In the genomic region with DNA sequence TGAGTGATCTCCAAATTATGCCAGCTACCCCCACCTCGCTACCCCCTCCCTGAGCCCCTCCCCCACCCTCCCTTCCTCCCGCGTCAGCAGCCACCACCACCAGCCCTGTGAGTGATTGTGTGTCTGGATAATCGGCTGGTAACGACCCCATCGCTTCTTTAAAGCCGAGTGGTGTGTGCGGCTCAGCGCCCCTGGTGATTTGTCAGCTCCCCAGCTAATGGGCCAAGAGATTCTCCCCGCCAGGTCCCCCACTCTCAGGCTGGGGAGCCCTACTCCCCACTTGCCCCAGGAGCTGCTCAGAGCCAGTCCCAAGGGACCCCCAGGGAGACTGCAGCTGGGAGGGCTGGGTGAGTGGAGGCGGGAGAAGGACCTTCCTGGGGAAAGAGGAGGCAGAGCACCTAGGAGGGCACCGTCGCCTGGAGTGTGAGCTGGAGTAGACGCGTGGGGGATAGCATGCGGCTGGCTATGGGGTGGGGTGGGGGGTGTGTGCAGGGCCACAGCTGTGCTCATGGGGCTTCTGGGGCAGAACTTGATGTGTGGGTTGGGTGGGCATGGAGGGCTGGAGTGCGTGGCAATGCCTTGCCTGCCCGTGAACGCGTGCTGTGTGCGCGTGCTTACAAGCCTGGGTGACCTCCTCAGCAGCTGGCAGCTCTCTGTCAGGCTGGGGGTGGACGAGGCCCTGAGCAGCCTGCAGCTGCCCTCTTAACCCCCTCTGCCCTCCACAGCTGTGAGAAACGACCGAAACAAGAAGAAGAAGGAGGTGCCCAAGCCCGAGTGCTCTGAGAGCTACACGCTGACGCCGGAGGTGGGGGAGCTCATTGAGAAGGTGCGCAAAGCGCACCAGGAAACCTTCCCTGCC, we compare ENCODE assay signal across 12 cellular contexts. TPM values are rescaled to one million over a fixed set of nuclear protein-coding genes. Genes with fewer than 3 reads are reported as not detected.
DNase-seq lines count a peak whose midpoint lies in the region; ATAC-seq, FAIRE-seq and TF ChIP-seq lines count a peak whose summit lies in the region.
"Had no signal": no experiment of that assay in that cellular context is flagged by ENCODE, and none has a peak within 500 bp of the region (broad histone marks: within the 10 kb centered on the region; RNA-seq: fewer than 3 reads in every experiment).

No MANE protein-coding gene starts in this region.

- POLR2A ChIA-PET in CD4-positive, alpha-beta T cell (lab: Charles Lee) = interaction anchor here (1.1 to 1.8 kb wide), 3 partner anchors 34 to 47 kb away, joined by 3 to 7 read pairs (median 4); no protein-coding TSS in a partner anchor
- POLR2A ChIA-PET in GM12878 (lab: Charles Lee) = interaction anchor here (1.0 kb wide), 1 partner anchor 44 kb away, joined by 3 read pairs; no protein-coding TSS in a partner anchor

- H3K36me3 ChIP-seq in GM12878 (ENCODE audit: control insufficient read depth in 2 of 2, insufficient read depth in 2 of 2, low read length in 1 of 2) = peaks cover 18 to 56% of the 10 kb centered on the region in 2 experiments
- H3K36me3 ChIP-seq in neural cell (ENCODE audit: insufficient read depth, low read length) = no peaks in the 10 kb centered on the region

- H3K79me2 ChIP-seq in GM12878 (ENCODE audit: control insufficient read depth, insufficient read depth, low read length) (peaks cover 7% of the 10 kb centered on the region), neural cell (replicated peaks; ENCODE audit: insufficient read depth, low read length) (peaks cover 16% of the 10 kb centered on the region)

- H4K20me1 ChIP-seq in GM12878 (ENCODE audit: control insufficient read depth, insufficient read depth) = no peaks in the 10 kb centered on the region
- no peaks in the 10 kb centered on the region for H4K20me1 ChIP-seq in neural cell (ENCODE audit: insufficient read depth)

- CTCF ChIA-PET in CD4-positive, alpha-beta T cell (lab: Charles Lee) = interaction anchor here (1.4 to 6.1 kb wide), 2 partner anchors 37 to 48 kb away, joined by 4 to 62 read pairs; no protein-coding TSS in a partner anchor
- CTCF ChIA-PET in GM12878 (lab: Yijun Ruan, JAX) = interaction anchor here (0.8 to 9.1 kb wide), 5 partner anchors 9 to 59 kb away, joined by 3 to 311 read pairs (median 5); partner anchors contain the start of gene RARA

- SMC1A ChIA-PET in GM12878 (lab: Charles Lee; ENCODE audit: uncharacterized antibody, unreplicated experiment) = interaction anchor here (5.3 kb wide), 1 partner anchor 48 kb away, joined by 142 read pairs; no protein-coding TSS in a partner anchor

- no peaks in the 10 kb centered on the region for H3F3A ChIP-seq in neural cell (ENCODE audit: insufficient read depth, low read length, poor library complexity, severe bottlenecking)

- H3K4me3 Mint-ChIP-seq in CD4-positive, alpha-beta T cell = peak overlapping the region; percentile 15

- H3K4me2 ChIP-seq in GM12878 (ENCODE audit: control insufficient read depth, insufficient read depth) = no peak overlapping the region
- H3K4me2 ChIP-seq in neural cell (ENCODE audit: low read length) = peak overlapping the region; percentile 62

- H3K4me1 Mint-ChIP-seq in CD4-positive, alpha-beta T cell (ENCODE audit: low read depth) = peaks cover 44% of the 10 kb centered on the region

- H2AFZ ChIP-seq in GM12878 (ENCODE audit: control insufficient read depth, low read depth, low read length) (no peak overlapping the region), neural cell (ENCODE audit: low read depth, low read length) (no peak overlapping the region)
- H2AFZ ChIP-seq: GM23248 had no signal

- no peak overlapping the region for H3K27ac ChIP-seq in CD4-positive, alpha-beta T cell (ENCODE audit: low read depth, low read length)
- H3K27ac ChIP-seq in GM12878 (ENCODE audit: control insufficient read depth, insufficient read depth) (no peak overlapping the region), neural cell (ENCODE audit: low read length) (peak overlapping the region; percentile 99)
- H3K27ac ChIP-seq: GM23248 had no signal

- TF ChIP-seq EP300 in GM12878 (IDR thresholded peaks at IDR 0.05; ENCODE audit: borderline replicate concordance in 1 of 2, control insufficient read depth in 1 of 2, low read depth in 2 of 2, low read length in 2 of 2) (no peak), neural cell (conservative IDR thresholded peaks at IDR 0.05; ENCODE audit: poor library complexity, severe bottlenecking) (no peak)

- 89% methylated on average over 18 of the region's 31 CpGs for WGBS in GM12878 (ENCODE audit: insufficient coverage, insufficient replicate concordance, low lambda C conversion rate, missing lambda C conversion rate)

- H3K27me3 Mint-ChIP-seq in CD4-positive, alpha-beta T cell = no peaks in the 10 kb centered on the region

- peaks cover 21% of the 10 kb centered on the region for H3K4me1 ChIP-seq in GM12878 (ENCODE audit: control insufficient read depth, insufficient read depth, low read length)

- H3K27ac Mint-ChIP-seq in CD4-positive, alpha-beta T cell = peak overlapping the region; percentile 57

- no peak overlapping the region for H3K4me3 ChIP-seq in GM12878
- H3K4me3 ChIP-seq in neural cell (ENCODE audit: low read length) = peak overlapping the region; percentile 64
- H3K4me3 ChIP-seq: GM23248 had no signal

- peaks cover 81% of the 10 kb centered on the region for H3K36me3 Mint-ChIP-seq in CD4-positive, alpha-beta T cell (ENCODE audit: low read depth)

- no peak for TF ChIP-seq CTCF in CD4-positive, alpha-beta T cell (IDR thresholded peaks at IDR 0.05)
- TF ChIP-seq CTCF in GM12878 (IDR thresholded peaks at IDR 0.05 in 2 of 3, conservative IDR thresholded peaks at IDR 0.05 in 1 of 3; ENCODE audit: control insufficient read depth in 2 of 3, extremely low read depth in 1 of 3, insufficient read depth in 1 of 3, low read depth in 3 of 3, low read length in 3 of 3) (no peak), neural cell (IDR thresholded peaks at IDR 0.05; ENCODE audit: poor library complexity, severe bottlenecking) (no peak)

- TF ChIP-seq POLR2A in GM12878 (IDR thresholded peaks at IDR 0.05; ENCODE audit: low read depth, low read length) = no peak

- H3K9me3 ChIP-seq in CD4-positive, alpha-beta T cell (ENCODE audit: control insufficient read depth, low read length) = no peaks in the 10 kb centered on the region
- no peaks in the 10 kb centered on the region for H3K9me3 ChIP-seq in GM12878 (replicated peaks; ENCODE audit: control insufficient read depth, insufficient read depth, low read length)
- no peaks in the 10 kb centered on the region for H3K9me3 ChIP-seq in neural cell (ENCODE audit: low read length)

- no peaks in the 10 kb centered on the region for H3K27me3 ChIP-seq in CD4-positive, alpha-beta T cell (ENCODE audit: control insufficient read depth, insufficient read depth, low read length)
- no peaks in the 10 kb centered on the region for H3K27me3 ChIP-seq in GM12878 (replicated peaks in 1 of 2; ENCODE audit: control insufficient read depth in 2 of 2, insufficient read depth in 2 of 2, low read length in 1 of 2)
- no peaks in the 10 kb centered on the region for H3K27me3 ChIP-seq in neural cell (ENCODE audit: insufficient read depth, low read depth, low read length)

- BruUV-seq in GM12878 (replicated peaks; lab: Mats Ljungman, UMichigan) = no TSS peak

- ATAC-seq in CD4-positive, alpha-beta T cell (ENCODE audit: poor library complexity) = no peak
- no peak for ATAC-seq in GM12878
- no peak for ATAC-seq in GM21825 (IDR thresholded peaks at IDR 0.05; ENCODE audit: unreplicated experiment)

- in situ Hi-C loops in GM12878 (cut with MboI) = loop anchor here (5.0 kb wide), 1 partner anchor 49 kb away; no protein-coding TSS in a partner anchor

- intact Hi-C loops in CD4-positive, alpha-beta T cell (cut with DNase I, micrococcal nuclease) = no loop called here
- intact Hi-C loops in GM12878 (cut with micrococcal nuclease; ENCODE audit: unreplicated experiment) = no loop called here

- no peak for FAIRE-seq in GM12878 (lab: Jason Lieb, UNC)

- H3K9me2 ChIP-seq in neural cell (ENCODE audit: insufficient read depth, low read length) = no peaks in the 10 kb centered on the region

- RAD21 ChIA-PET in GM12878 (lab: Charles Lee; ENCODE audit: unreplicated experiment) = interaction anchor here (2.1 to 8.2 kb wide), 3 partner anchors 11 to 46 kb away, joined by 4 to 271 read pairs (median 20); partner anchors contain the start of gene RARA

- DNase-seq in CD4-positive, alpha-beta T cell = no peak
- peak; percentile 63 for DNase-seq in NCI-H1436 treated with DMSO at 0.1 percent for 48 hours (lab: John Stamatoyannopoulos, UW)
- DNase-seq in GM12878 (ENCODE audit: low read depth, low spot score) = no peak
- DNase-seq in SIG-M5 (lab: John Stamatoyannopoulos, UW) = no peak
- no peak for DNase-seq in DMS 273 treated with DMSO at 0.1 percent for 48 hours (lab: John Stamatoyannopoulos, UW)
- DNase-seq in HPDE6-E6E7 (ENCODE audit: extremely low spot score) = no peak
- DNase-seq: GM23248; left colon; stimulated activated CD4-positive, alpha-beta T cell treated with anti-CD3 and anti-CD28 coated beads, Interleukin-12 subunit alpha, Interleukin-12 subunit beta, amount 100 ng/mL, for 4 hours had no signal

- TF ChIP-seq RAD21 in GM12878 (IDR thresholded peaks at IDR 0.05; ENCODE audit: insufficient read depth, low read depth, low read length) (no peak), neural cell (conservative IDR thresholded peaks at IDR 0.05) (no peak)

- H3K9me3 Mint-ChIP-seq in CD4-positive, alpha-beta T cell = no peaks in the 10 kb centered on the region

- H3K9ac ChIP-seq in GM12878 (ENCODE audit: control insufficient read depth, insufficient read depth, low read length) = no peak overlapping the region
- peak overlapping the region; percentile 90 for H3K9ac ChIP-seq in neural cell (ENCODE audit: low read length)

RNA-seq across cellular contexts. Expression of gene GJD3, which starts 13.1 kb away (rescaled TPM):
- not detected for total RNA-seq in CD4-positive, alpha-beta T cell
- total RNA-seq in GM12878 (2013; cell fraction: nucleolus; rRNA removed) = not detected in 2 replicates
- total RNA-seq in GM12878 (2014; rRNA removed) (not detected in 2 replicates), GM12878 (2014; rRNA removed; fragmentation: Illumina TruSeq; extraction: Trizol) (not detected in 2 replicates), GM12878 (2021) (not detected in 2 replicates)
- polyA plus RNA-seq in GM12878 (2011; ENCODE audit: low read depth) = not detected
- polyA plus RNA-seq in GM12878 (2011; rRNA removed) (not detected in 2 replicates), GM12878 (2014; fragmentation: Illumina TruSeq; extraction: Trizol) (not detected in 2 replicates), GM12878 (2014; fragmentation: Nextera tagmentation; extraction: Ambion mirVana) (not detected), GM12878 (2014; rRNA removed) (not detected in 2 replicates), GM12878 (2016; fragmentation: Nextera tagmentation; extraction: Ambion mirVana) (1 to 10 TPM in 1 of 2 experiments, not detected in 1; 1.6 TPM), neural cell (not detected in 2 replicates)
- not detected in 2 replicates for polyA plus RNA-seq in GM12878 (2011; cell fraction: cytosol; rRNA removed)
- polyA plus RNA-seq in GM12878 (2011; cell fraction: nucleus; rRNA removed) = not detected in 2 replicates
- polyA plus RNA-seq in GM12878 (2012) = not detected in 2 replicates
- not detected in 2 replicates for polyA minus RNA-seq in GM12878 (2011; rRNA and poly(A)+ RNA removed)
- polyA minus RNA-seq in GM12878 (2011; cell fraction: cytosol; rRNA and poly(A)+ RNA removed) = not detected in 2 replicates
- polyA minus RNA-seq in GM12878 (2011; cell fraction: nucleus; rRNA and poly(A)+ RNA removed) = not detected in 2 replicates
- 0.73 TPM in 1 of 2 replicates, not detected in the other for polyA minus RNA-seq in neural cell
- polyA plus RNA-seq: aorta had no signal

RNA-seq across cellular contexts. Expression of gene RARA, which starts 42.4 kb away (rescaled TPM):
- 100 to 1,000 TPM; 114 to 115 TPM for total RNA-seq in CD4-positive, alpha-beta T cell
- 30.5 and 34.4 TPM in 2 replicates for total RNA-seq in GM12878 (2013; cell fraction: nucleolus; rRNA removed)
- total RNA-seq in GM12878 (2014; rRNA removed) (15.5 and 17.3 TPM in 2 replicates), GM12878 (2014; rRNA removed; fragmentation: Illumina TruSeq; extraction: Trizol) (7.7 and 9.7 TPM in 2 replicates), GM12878 (2021) (33.6 and 34.8 TPM in 2 replicates)
- 12.0 TPM for polyA plus RNA-seq in GM12878 (2011; ENCODE audit: low read depth)
- polyA plus RNA-seq in GM12878 (2011; rRNA removed) (3.1 and 7.8 TPM in 2 replicates), GM12878 (2014; fragmentation: Illumina TruSeq; extraction: Trizol) (8.0 and 23.8 TPM in 2 replicates), GM12878 (2014; fragmentation: Nextera tagmentation; extraction: Ambion mirVana) (under 1 TPM; 0.13 to 0.16 TPM), GM12878 (2014; rRNA removed) (14.3 and 20.2 TPM in 2 replicates), GM12878 (2016; fragmentation: Nextera tagmentation; extraction: Ambion mirVana) (10 to 100 TPM; 12.9 to 15.4 TPM), neural cell (4.7 and 6.6 TPM in 2 replicates)
- polyA plus RNA-seq in GM12878 (2011; cell fraction: cytosol; rRNA removed) = 10.0 and 13.4 TPM in 2 replicates
- polyA plus RNA-seq in GM12878 (2011; cell fraction: nucleus; rRNA removed) = 29.2 and 38.2 TPM in 2 replicates
- polyA plus RNA-seq in GM12878 (2012) = 23.0 and 26.5 TPM in 2 replicates
- 8.7 and 13.7 TPM in 2 replicates for polyA minus RNA-seq in GM12878 (2011; rRNA and poly(A)+ RNA removed)
- 15.1 and 20.3 TPM in 2 replicates for polyA minus RNA-seq in GM12878 (2011; cell fraction: cytosol; rRNA and poly(A)+ RNA removed)
- polyA minus RNA-seq in GM12878 (2011; cell fraction: nucleus; rRNA and poly(A)+ RNA removed) = 9.7 and 15.5 TPM in 2 replicates
- 9.7 and 11.2 TPM in 2 replicates for polyA minus RNA-seq in neural cell
